9 cellular contexts compared by ENCODE assay signal in the genomic region with DNA sequence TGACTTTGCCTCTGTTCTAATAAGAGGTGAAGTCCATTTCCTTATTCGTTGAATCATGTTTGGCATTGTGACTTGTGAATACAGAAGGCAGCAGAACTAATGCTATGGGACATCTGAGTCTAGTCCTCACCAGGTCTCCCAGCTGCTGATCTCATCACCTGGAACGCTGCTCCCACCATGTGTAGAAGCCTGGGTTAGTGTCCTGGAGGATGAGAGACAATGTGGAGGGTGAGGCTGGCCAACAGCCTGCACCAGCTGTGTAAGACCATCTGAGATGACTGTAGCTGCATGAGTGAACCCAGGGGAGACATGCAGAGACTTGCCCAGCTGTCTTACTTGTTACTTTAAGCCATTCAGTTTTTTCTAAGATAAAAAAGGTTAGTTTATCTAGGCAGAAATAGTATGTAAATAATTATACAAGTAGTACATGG. TPM values are rescaled to one million over a fixed set of nuclear protein-coding genes. Genes with fewer than 3 reads are reported as not detected.
A peak's percentile ranks its signal among the peaks of the same experiment; 100 is the strongest.
DNase-seq lines count a peak whose midpoint lies in the region; ATAC-seq and TF ChIP-seq lines count a peak whose summit lies in the region.
"Had no signal": no experiment of that assay in that cellular context is flagged by ENCODE, and none has a peak within 500 bp of the region (broad histone marks: within the 10 kb centered on the region; RNA-seq: fewer than 3 reads in every experiment).

No MANE protein-coding gene starts in this region.

- no peak overlapping the region for H3K27ac Mint-ChIP-seq in activated T-helper 2 cell treated with anti-CD3 and anti-CD28 coated beads, Interferon-gamma antibody, Interleukin-2, Interleukin-4, amounts not matched to agents 10 μg/mL and 5 μg/mL and 100 μg/mL, durations not matched to agents 14 hours and 24 hours and 36 hours
- no peak overlapping the region for H3K27ac Mint-ChIP-seq in Calu3 (ENCODE audit: unreplicated experiment)

- H3K27me3 ChIP-seq in GM23248 (replicated peaks; ENCODE audit: insufficient read depth) (peaks cover 24% of the 10 kb centered on the region), RWPE2 (ENCODE audit: insufficient read depth, poor library complexity, severe bottlenecking) (peaks cover 13% of the 10 kb centered on the region), muscle layer of duodenum (ENCODE audit: low read depth, low read length) (no peaks in the 10 kb centered on the region)

- H3K9ac ChIP-seq in GM23248: no peak overlapping the region

- H3K79me2 ChIP-seq in GM23248 (ENCODE audit: insufficient read depth): no peaks in the 10 kb centered on the region

- no peaks in the 10 kb centered on the region for H3K36me3 ChIP-seq in GM23248 (ENCODE audit: low read depth)
- no peaks in the 10 kb centered on the region for H3K36me3 ChIP-seq in RWPE2 (ENCODE audit: low read depth)
- H3K36me3 ChIP-seq in muscle layer of duodenum (ENCODE audit: control insufficient read depth in 1 of 2, insufficient read depth in 2 of 2, low read length in 2 of 2): no peaks in the 10 kb centered on the region

- no peak overlapping the region for H3K4me3 ChIP-seq in GM23248
- no peak overlapping the region for H3K4me3 ChIP-seq in RWPE2 (ENCODE audit: severe bottlenecking)
- H3K4me3 ChIP-seq in muscle layer of duodenum (ENCODE audit: low read depth in 1 of 2, low read length in 2 of 2): no peak overlapping the region

- H3K4me3 Mint-ChIP-seq in activated T-helper 2 cell treated with anti-CD3 and anti-CD28 coated beads, Interferon-gamma antibody, Interleukin-2, Interleukin-4, amounts not matched to agents 10 μg/mL and 5 μg/mL and 100 μg/mL, durations not matched to agents 14 hours and 24 hours and 36 hours (ENCODE audit: low read depth): no peak overlapping the region
- H3K4me3 Mint-ChIP-seq in Calu3 (ENCODE audit: low read depth, unreplicated experiment): no peak overlapping the region

- DNase-seq in GM23248 (no peak), RWPE2 (ENCODE audit: low spot score) (no peak), T1000 (lab: John Stamatoyannopoulos, UW) (no peak), Calu3 (no peak), HCEC 1CT (no peak)
- no peak for DNase-seq in activated T-helper 2 cell treated with anti-CD3 and anti-CD28 coated beads, Interferon-gamma antibody, Interleukin-2, Interleukin-4, amounts not matched to agents 10 μg/mL and 5 μg/mL and 100 μg/mL, durations not matched to agents 14 hours and 24 hours and 36 hours (ENCODE audit: low spot score)
- DNase-seq: NCI-H510A had no signal

- peaks cover 28% of the 10 kb centered on the region for H3K27me3 Mint-ChIP-seq in activated T-helper 2 cell treated with anti-CD3 and anti-CD28 coated beads, Interferon-gamma antibody, Interleukin-2, Interleukin-4, amounts not matched to agents 10 μg/mL and 5 μg/mL and 100 μg/mL, durations not matched to agents 14 hours and 24 hours and 36 hours (ENCODE audit: low read depth)
- H3K27me3 Mint-ChIP-seq in Calu3 (ENCODE audit: unreplicated experiment): peaks cover 9% of the 10 kb centered on the region

- H3K9me3 ChIP-seq in GM23248 (ENCODE audit: low read depth) (no peaks in the 10 kb centered on the region), RWPE2 (ENCODE audit: severe bottlenecking) (no peaks in the 10 kb centered on the region), muscle layer of duodenum (ENCODE audit: control insufficient read depth in 1 of 2, low read length in 2 of 2) (no peaks in the 10 kb centered on the region)

- no peak overlapping the region for H3K4me2 ChIP-seq in GM23248 (ENCODE audit: unreplicated experiment)

- ATAC-seq in GM18502 (IDR thresholded peaks at IDR 0.05; ENCODE audit: poor library complexity, unreplicated experiment): peak; percentile 42
- ATAC-seq in RWPE2 (ENCODE audit: low read depth): peak; percentile 75

- H3K9me2 ChIP-seq in GM23248 (ENCODE audit: insufficient read depth): no peaks in the 10 kb centered on the region

- BruUV-seq in Calu3 (replicated peaks; lab: Mats Ljungman, UMichigan): no TSS peak

- in situ Hi-C loops in GM23248 (cut with MboI): no loop called here

- no peaks in the 10 kb centered on the region for H3K9me3 Mint-ChIP-seq in activated T-helper 2 cell treated with anti-CD3 and anti-CD28 coated beads, Interferon-gamma antibody, Interleukin-2, Interleukin-4, amounts not matched to agents 10 μg/mL and 5 μg/mL and 100 μg/mL, durations not matched to agents 14 hours and 24 hours and 36 hours
- H3K9me3 Mint-ChIP-seq in Calu3 (ENCODE audit: low read depth, unreplicated experiment): no peaks in the 10 kb centered on the region

- WGBS in GM23248 (ENCODE audit: low coverage in 1 of 2, low lambda C conversion rate in 2 of 2, missing lambda C conversion rate in 2 of 2), 2 experiments: 47 to 56% methylated on average over 2 of the region's 2 CpGs

- peak overlapping the region; percentile 35; the same call in 1 of the 2 replicates for H2AFZ ChIP-seq in GM23248

- H3F3A ChIP-seq in GM23248 (ENCODE audit: insufficient read depth): no peaks in the 10 kb centered on the region

- H3K4me1 ChIP-seq in GM23248 (ENCODE audit: insufficient read depth): no peaks in the 10 kb centered on the region
- peaks cover 11% of the 10 kb centered on the region for H3K4me1 ChIP-seq in RWPE2 (ENCODE audit: insufficient read depth, poor library complexity, severe bottlenecking)
- H3K4me1 ChIP-seq in muscle layer of duodenum (ENCODE audit: control insufficient read depth in 1 of 2, insufficient read depth in 2 of 2, low read length in 2 of 2): peaks cover 4 to 13% of the 10 kb centered on the region in 2 donors

- H4K20me1 ChIP-seq in GM23248 (ENCODE audit: insufficient read depth): no peaks in the 10 kb centered on the region

- CTCF ChIA-PET in Calu3 (lab: Charles Lee): interaction anchor here (0.5 to 0.6 kb wide), 2 partner anchors 20 to 37 kb away, joined by 3 to 8 read pairs; no protein-coding TSS in a partner anchor

- H3K27ac ChIP-seq in GM23248 (no peak overlapping the region), RWPE2 (ENCODE audit: poor library complexity, severe bottlenecking) (peak overlapping the region; percentile 15), muscle layer of duodenum (ENCODE audit: low read length) (peak overlapping the region; percentile 19)

- H3K36me3 Mint-ChIP-seq in activated T-helper 2 cell treated with anti-CD3 and anti-CD28 coated beads, Interferon-gamma antibody, Interleukin-2, Interleukin-4, amounts not matched to agents 10 μg/mL and 5 μg/mL and 100 μg/mL, durations not matched to agents 14 hours and 24 hours and 36 hours (ENCODE audit: low read depth): peaks cover 3% of the 10 kb centered on the region
- H3K36me3 Mint-ChIP-seq in Calu3 (ENCODE audit: insufficient read depth, unreplicated experiment): peaks cover 16% of the 10 kb centered on the region

- intact Hi-C loops in activated T-helper 2 cell treated with anti-CD3 and anti-CD28 coated beads, Interferon-gamma antibody, Interleukin-2, Interleukin-4, amounts not matched to agents 10 μg/mL and 5 μg/mL and 100 μg/mL, durations not matched to agents 14 hours and 24 hours and 36 hours (cut with micrococcal nuclease): no loop called here
- intact Hi-C loops in Calu3 (cut with micrococcal nuclease; ENCODE audit: unreplicated experiment): no loop called here

- peaks cover 38% of the 10 kb centered on the region for H3K4me1 Mint-ChIP-seq in activated T-helper 2 cell treated with anti-CD3 and anti-CD28 coated beads, Interferon-gamma antibody, Interleukin-2, Interleukin-4, amounts not matched to agents 10 μg/mL and 5 μg/mL and 100 μg/mL, durations not matched to agents 14 hours and 24 hours and 36 hours (ENCODE audit: low read depth)
- H3K4me1 Mint-ChIP-seq in Calu3 (ENCODE audit: low read depth, unreplicated experiment): peaks cover 6% of the 10 kb centered on the region

- no peak for TF ChIP-seq CTCF in RWPE2 (IDR thresholded peaks at IDR 0.05; ENCODE audit: poor library complexity, severe bottlenecking)
- TF ChIP-seq CTCF in Calu3 (IDR thresholded peaks at IDR 0.05; ENCODE audit: unreplicated experiment): no peak

RNA-seq across cellular contexts. Expression of a gene that starts 3.5 kb away (rescaled TPM):
- not detected in 2 replicates for total RNA-seq in GM23248 (2014; rRNA removed; shearing (Covaris generic))
- 0.36 TPM in 1 of 2 replicates, not detected in the other for polyA plus RNA-seq in GM23248 (2016; fragmentation: Nextera tagmentation; extraction: Ambion mirVana)
- 5.1 and 5.8 TPM in 2 replicates for total RNA-seq in activated T-helper 2 cell treated with anti-CD3 and anti-CD28 coated beads, Interferon-gamma antibody, Interleukin-2, Interleukin-4, amounts not matched to agents 10 μg/mL and 5 μg/mL and 100 μg/mL, durations not matched to agents 14 hours and 24 hours and 36 hours
- 1.5 and 2.2 TPM in 2 replicates for total RNA-seq in Calu3 (2022)

RNA-seq across cellular contexts. Expression of a gene that starts 32.0 kb away (rescaled TPM):
- total RNA-seq in GM23248 (2014; rRNA removed; shearing (Covaris generic)): not detected in 2 replicates
- polyA plus RNA-seq in GM23248 (2016; fragmentation: Nextera tagmentation; extraction: Ambion mirVana): not detected in 2 replicates
- 1.1 and 1.3 TPM in 2 replicates for total RNA-seq in activated T-helper 2 cell treated with anti-CD3 and anti-CD28 coated beads, Interferon-gamma antibody, Interleukin-2, Interleukin-4, amounts not matched to agents 10 μg/mL and 5 μg/mL and 100 μg/mL, durations not matched to agents 14 hours and 24 hours and 36 hours
- 0.27 and 0.59 TPM in 2 replicates for total RNA-seq in Calu3 (2022)
